8 cellular contexts compared by ENCODE assay signal in the genomic region with DNA sequence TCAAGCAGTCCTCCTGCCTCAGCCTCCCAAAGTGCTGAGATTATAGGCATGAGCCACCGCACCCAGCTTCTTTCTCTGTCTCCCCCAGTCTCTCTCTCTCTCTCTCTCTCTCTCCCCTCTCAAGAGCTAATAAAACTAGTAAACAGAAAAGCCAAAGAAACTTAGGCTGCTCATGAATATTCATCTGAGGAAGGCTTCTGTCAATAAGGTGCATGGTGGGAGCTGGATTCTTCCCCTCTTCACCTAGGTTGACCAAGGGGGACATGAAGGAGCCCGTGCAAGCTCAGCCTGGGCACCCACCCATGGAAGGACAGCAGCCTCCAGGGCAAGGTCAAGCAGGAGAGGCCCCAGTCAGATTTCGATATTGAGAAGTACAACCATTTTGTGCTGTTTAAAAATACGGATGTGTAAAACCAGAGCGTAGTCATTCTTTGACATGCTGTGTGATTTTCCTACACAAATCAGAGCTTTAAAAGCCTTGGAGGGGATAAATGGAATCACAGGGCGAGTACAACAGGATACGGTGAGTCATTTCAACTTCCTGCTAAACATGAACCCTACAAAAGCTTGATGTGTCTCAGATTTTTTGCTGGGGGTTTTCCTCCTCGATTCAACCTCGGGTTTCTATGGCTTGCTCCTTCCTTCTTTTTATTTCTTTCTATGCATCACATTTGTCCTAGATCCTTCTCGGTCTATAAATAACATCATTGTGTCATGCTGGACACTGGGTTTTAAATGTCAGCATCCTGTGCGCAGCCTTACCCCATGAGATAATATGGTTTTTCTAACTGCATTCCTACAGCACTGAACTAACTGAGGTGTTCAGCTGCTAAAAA.
A peak's percentile ranks its signal among the peaks of the same experiment; 100 is the strongest.
DNase-seq lines count a peak whose midpoint lies in the region; ATAC-seq and TF ChIP-seq lines count a peak whose summit lies in the region.

No MANE protein-coding gene starts in this region.

- no peak overlapping the region for H2AFZ ChIP-seq in KMS-11 (ENCODE audit: low read depth)

- H3K4me3 ChIP-seq in KMS-11 (IDR thresholded peaks at IDR 0.05; ENCODE audit: insufficient read depth, low read depth, low read length): no peak overlapping the region
- no peak overlapping the region for H3K4me3 ChIP-seq in kidney epithelial cell (ENCODE audit: low read depth, low read length)
- no peak overlapping the region for H3K4me3 ChIP-seq in dorsolateral prefrontal cortex

- DNase-seq in GF-D8 (lab: John Stamatoyannopoulos, UW) (peak; percentile 15), amniotic epithelial cell (ENCODE audit: low read depth) (peak; percentile 64), kidney epithelial cell (ENCODE audit: low read depth) (peak; percentile 80), NCI-H82 treated with DMSO at 0.1 percent for 48 hours (lab: John Stamatoyannopoulos, UW; ENCODE audit: unreplicated experiment) (no peak), dorsolateral prefrontal cortex (no peak)
- no peak for DNase-seq in activated effector memory CD4-positive, alpha-beta T cell treated with Interleukin-2 at 50 U/mL for 16 hours

- H3K9ac ChIP-seq in KMS-11: no peak overlapping the region

- peak; percentile 54 for ATAC-seq in GM21528 (IDR thresholded peaks at IDR 0.05; ENCODE audit: low FRiP score, unreplicated experiment)

- H3K36me3 ChIP-seq in KMS-11 (ENCODE audit: insufficient read depth) (no peaks in the 10 kb centered on the region), kidney epithelial cell (ENCODE audit: control insufficient read depth, insufficient read depth, low read length) (no peaks in the 10 kb centered on the region)

- H3K4me1 ChIP-seq in KMS-11 (ENCODE audit: low read depth, poor library complexity, severe bottlenecking): peaks cover 56% of the 10 kb centered on the region

- H3K27ac ChIP-seq in KMS-11: no peak overlapping the region
- H3K27ac ChIP-seq in dorsolateral prefrontal cortex: peak overlapping the region in 3 of 59 donors; percentile 14 to 61 (median 24)

- H3K27me3 ChIP-seq in KMS-11 (ENCODE audit: insufficient read depth, low read depth) (no peaks in the 10 kb centered on the region), kidney epithelial cell (ENCODE audit: control insufficient read depth, insufficient read depth, low read length) (no peaks in the 10 kb centered on the region), dorsolateral prefrontal cortex (no peaks in the 10 kb centered on the region)

- intact Hi-C loops in dorsolateral prefrontal cortex (cut with DNase I): no loop called here

- no peaks in the 10 kb centered on the region for H4K20me1 ChIP-seq in KMS-11 (ENCODE audit: insufficient read depth)

- H3K4me2 ChIP-seq in KMS-11: peak overlapping the region; percentile 69; the same call in 1 of the 2 replicates

- TF ChIP-seq CTCF in KMS-11 (conservative IDR thresholded peaks at IDR 0.05; ENCODE audit: low read depth, low read length): no peak
- TF ChIP-seq CTCF in kidney epithelial cell (IDR thresholded peaks at IDR 0.05; ENCODE audit: insufficient read depth, low read length, poor library complexity, severe bottlenecking): no peak
- no peak for TF ChIP-seq CTCF in dorsolateral prefrontal cortex (IDR thresholded peaks at IDR 0.05 in 54 of 56, conservative IDR thresholded peaks at IDR 0.05 in 2 of 56; ENCODE audit: low read depth in 1 of 56, partially characterized antibody in 56 of 56)

- no peaks in the 10 kb centered on the region for H3K79me2 ChIP-seq in KMS-11 (ENCODE audit: insufficient read depth, low read depth)

Comparison
In these comparisons a context has a peak if more than half of its experiments do, and no peak if none do; other contexts are left out.
1. DNase-seq: peak in GF-D8 (single experiment), amniotic epithelial cell (single experiment) and kidney epithelial cell (single experiment); none in NCI-H82 treated with DMSO at 0.1 percent for 48 hours (single experiment), dorsolateral prefrontal cortex (0 of 10) and activated effector memory CD4-positive, alpha-beta T cell treated with Interleukin-2 at 50 U/mL for 16 hours (single experiment).